ENCODE assay signal across 8 cellular contexts in genomic region chr4:173169178-173169427, GRCh38. TPM values are rescaled to one million over a fixed set of nuclear protein-coding genes. Genes with fewer than 3 reads are reported as not detected.
DNase-seq lines count a peak whose midpoint lies in the region; ATAC-seq, FAIRE-seq and TF ChIP-seq lines count a peak whose summit lies in the region.

No MANE protein-coding gene starts in this region.

- no peaks in the 10 kb centered on the region for H3K36me3 Mint-ChIP-seq in stimulated activated memory B cell treated with anti-CD40 and anti-IgM and Interleukin-4, amounts not matched to agents 10 μg/mL and 1 μg/mL and 100 μg/mL, for 72 hours
- H3K36me3 Mint-ChIP-seq in T-helper 2 cell treated with Interferon-gamma antibody and Interleukin-4, amounts not matched to agents 5 μg/mL and 100 μg/mL, for 36 hours (ENCODE audit: low read depth): no peaks in the 10 kb centered on the region

- no peak overlapping the region for H3K4me3 Mint-ChIP-seq in stimulated activated memory B cell treated with anti-CD40 and anti-IgM and Interleukin-4, amounts not matched to agents 10 μg/mL and 1 μg/mL and 100 μg/mL, for 72 hours
- H3K4me3 Mint-ChIP-seq in T-helper 2 cell treated with Interferon-gamma antibody and Interleukin-4, amounts not matched to agents 5 μg/mL and 100 μg/mL, for 36 hours: no peak overlapping the region

- DNase-seq in adipocyte (ENCODE audit: low read depth): no peak
- DNase-seq in GM12892 (ENCODE audit: insufficient read length): no peak
- DNase-seq in activated naive CD4-positive, alpha-beta T cell treated with anti-CD3 and anti-CD28 coated beads, Interleukin-2, amount 50 U/mL, for 16 hours: no peak
- DNase-seq in T-helper 2 cell treated with Interferon-gamma antibody and Interleukin-4, amounts not matched to agents 5 μg/mL and 100 μg/mL, for 36 hours (ENCODE audit: low spot score): no peak

- H3K9me3 ChIP-seq in adipocyte (ENCODE audit: control insufficient read depth, low read length) (no peaks in the 10 kb centered on the region), iPS-18a (ENCODE audit: control insufficient read depth, low read depth, low read length) (no peaks in the 10 kb centered on the region)

- peak overlapping the region; percentile 82 for H3K4me3 ChIP-seq in adipocyte (ENCODE audit: low read length)
- H3K4me3 ChIP-seq in iPS-18a (ENCODE audit: low read length): peak overlapping the region; percentile 88

- ATAC-seq in GM21367 (IDR thresholded peaks at IDR 0.05; ENCODE audit: unreplicated experiment): peak; percentile 21
- ATAC-seq in stimulated activated memory B cell treated with anti-CD40 and anti-IgM and Interleukin-4, amounts not matched to agents 10 μg/mL and 1 μg/mL and 100 μg/mL, for 72 hours: no peak
- no peak for ATAC-seq in HG02610 (IDR thresholded peaks at IDR 0.05; ENCODE audit: unreplicated experiment)

- no peaks in the 10 kb centered on the region for H3K27me3 ChIP-seq in adipocyte (replicated peaks; ENCODE audit: control insufficient read depth, insufficient read depth, low read length)
- no peaks in the 10 kb centered on the region for H3K27me3 ChIP-seq in iPS-18a (ENCODE audit: control insufficient read depth, insufficient read depth, low read length)

- H3K4me1 Mint-ChIP-seq in stimulated activated memory B cell treated with anti-CD40 and anti-IgM and Interleukin-4, amounts not matched to agents 10 μg/mL and 1 μg/mL and 100 μg/mL, for 72 hours: peaks cover 38% of the 10 kb centered on the region
- peaks cover 38% of the 10 kb centered on the region for H3K4me1 Mint-ChIP-seq in T-helper 2 cell treated with Interferon-gamma antibody and Interleukin-4, amounts not matched to agents 5 μg/mL and 100 μg/mL, for 36 hours (ENCODE audit: low read depth)

- H3K9ac ChIP-seq in adipocyte (ENCODE audit: low read length) (peak overlapping the region; percentile 74), iPS-18a (ENCODE audit: low read length) (peak overlapping the region; percentile 66)

- H3K9me3 Mint-ChIP-seq in stimulated activated memory B cell treated with anti-CD40 and anti-IgM and Interleukin-4, amounts not matched to agents 10 μg/mL and 1 μg/mL and 100 μg/mL, for 72 hours: no peaks in the 10 kb centered on the region
- no peaks in the 10 kb centered on the region for H3K9me3 Mint-ChIP-seq in T-helper 2 cell treated with Interferon-gamma antibody and Interleukin-4, amounts not matched to agents 5 μg/mL and 100 μg/mL, for 36 hours

- peak overlapping the region; percentile 89 for H3K27ac Mint-ChIP-seq in stimulated activated memory B cell treated with anti-CD40 and anti-IgM and Interleukin-4, amounts not matched to agents 10 μg/mL and 1 μg/mL and 100 μg/mL, for 72 hours
- no peak overlapping the region for H3K27ac Mint-ChIP-seq in T-helper 2 cell treated with Interferon-gamma antibody and Interleukin-4, amounts not matched to agents 5 μg/mL and 100 μg/mL, for 36 hours

- H3K27ac ChIP-seq in iPS-18a (ENCODE audit: low read length): no peak overlapping the region

- no peaks in the 10 kb centered on the region for H3K36me3 ChIP-seq in adipocyte (ENCODE audit: control insufficient read depth, insufficient read depth, low read length, severe bottlenecking)
- H3K36me3 ChIP-seq in iPS-18a (ENCODE audit: control insufficient read depth, low read depth, low read length): no peaks in the 10 kb centered on the region

- H3K4me1 ChIP-seq in adipocyte (ENCODE audit: control insufficient read depth, insufficient read depth, low read length): peaks cover 10% of the 10 kb centered on the region
- peaks cover 44% of the 10 kb centered on the region for H3K4me1 ChIP-seq in iPS-18a (ENCODE audit: control insufficient read depth, low read depth, low read length)

- TF ChIP-seq POLR2A in GM12892 (IDR thresholded peaks at IDR 0.05; ENCODE audit: low read depth, low read length): no peak

- no peak for FAIRE-seq in GM12892 (lab: Jason Lieb, UNC)

- no peaks in the 10 kb centered on the region for H3K27me3 Mint-ChIP-seq in stimulated activated memory B cell treated with anti-CD40 and anti-IgM and Interleukin-4, amounts not matched to agents 10 μg/mL and 1 μg/mL and 100 μg/mL, for 72 hours
- no peaks in the 10 kb centered on the region for H3K27me3 Mint-ChIP-seq in T-helper 2 cell treated with Interferon-gamma antibody and Interleukin-4, amounts not matched to agents 5 μg/mL and 100 μg/mL, for 36 hours (ENCODE audit: low read depth)

RNA-seq across cellular contexts. Expression of gene GALNT7, which starts 0.5 kb away (rescaled TPM):
- polyA plus RNA-seq in GM12892 (2012; ENCODE audit: missing spikeins): 15.1 TPM
